Comparison of ENCODE assay signal across 25 cellular contexts in genomic region chr12:117526756-117527479, GRCh38.
"Had no signal": no experiment of that assay in that cellular context is flagged by ENCODE, and none has a peak within 500 bp of the region (broad histone marks: within the 10 kb centered on the region; RNA-seq: fewer than 3 reads in every experiment).

No MANE protein-coding gene starts in this region.

- H3K36me3 ChIP-seq: adrenal gland, neutrophil, tibial artery, WERI-Rb-1 had no signal

- H3K9me3 ChIP-seq: adrenal gland, neutrophil, tibial artery had no signal

- H3K27me3 ChIP-seq: tibial artery had no signal

- H3K4me1 ChIP-seq: adrenal gland, tibial artery had no signal

- H3K27ac Mint-ChIP-seq: activated naive CD4-positive, alpha-beta T cell treated with anti-CD3 and anti-CD28 coated beads, Interleukin-2, amount 50 U/mL, for 72 hours; activated T-cell treated with anti-CD3 and anti-CD28 coated beads, Interleukin-2, amount 50 U/mL, for 72 hours; dendritic cell treated with granulocyte-macrophage colony-stimulating factor and Interleukin-4, amounts not matched to agents 40 ng/mL and 50 ng/mL, for 4 days; effector memory CD8-positive, alpha-beta T cell; naive thymus-derived CD8-positive, alpha-beta T cell had no signal

- H3K4me3 ChIP-seq: adrenal gland, tibial artery had no signal

- H3K4me3 Mint-ChIP-seq: activated T-cell treated with anti-CD3 and anti-CD28 coated beads, Interleukin-2, amount 50 U/mL, for 72 hours; dendritic cell treated with granulocyte-macrophage colony-stimulating factor and Interleukin-4, amounts not matched to agents 40 ng/mL and 50 ng/mL, for 4 days; effector memory CD8-positive, alpha-beta T cell; naive thymus-derived CD8-positive, alpha-beta T cell had no signal

- DNase-seq: activated CD4-positive, alpha-beta T cell treated with anti-CD3 and anti-CD28 coated beads for 1 hour; activated CD8-positive, alpha-beta memory T cell treated with anti-CD3 and anti-CD28 coated beads for 24 hours; activated CD8-positive, alpha-beta memory T cell treated with anti-CD3 and anti-CD28 coated beads, Interleukin-2, amount 50 U/mL, for 48 hours; activated gamma-delta T cell treated with Interleukin-2 at 50 U/mL for 16 hours; activated T-cell treated with anti-CD3 and anti-CD28 coated beads, Interleukin-2, amount 50 U/mL, for 72 hours; adrenal gland; effector memory CD8-positive, alpha-beta T cell; foreskin fibroblast; hippocampal formation; islet precursor cell; mesendoderm; naive thymus-derived CD8-positive, alpha-beta T cell; retina; stimulated activated CD4-positive, alpha-beta T cell treated with anti-CD3 and anti-CD28 coated beads, Interleukin-12 subunit alpha, Interleukin-12 subunit beta, amount 100 ng/mL, for 4 hours; stimulated activated CD4-positive, alpha-beta T cell treated with anti-CD3 and anti-CD28 coated beads, Interleukin-1b, Interleukin-23, amount 100 ng/mL, for 48 hours; stimulated activated CD8-positive, alpha-beta memory T cell treated with anti-CD3 and anti-CD28 coated beads, Interleukin-4, amount 100 ng/mL, for 48 hours; stimulated activated naive CD4-positive, alpha-beta T cell; SW 1271; tibial artery; WERI-Rb-1 had no signal

- H3K9me3 Mint-ChIP-seq: dendritic cell treated with granulocyte-macrophage colony-stimulating factor and Interleukin-4, amounts not matched to agents 40 ng/mL and 50 ng/mL, for 4 days had no signal

- FAIRE-seq: astrocyte, bronchial epithelial cell had no signal

- ATAC-seq: activated naive CD4-positive, alpha-beta T cell treated with anti-CD3 and anti-CD28 coated beads, Interleukin-2, amount 50 U/mL, for 72 hours; activated T-cell treated with anti-CD3 and anti-CD28 coated beads, Interleukin-2, amount 50 U/mL, for 72 hours; effector memory CD8-positive, alpha-beta T cell; naive thymus-derived CD8-positive, alpha-beta T cell had no signal

- H3K4me1 Mint-ChIP-seq: naive thymus-derived CD8-positive, alpha-beta T cell had no signal

- H3K36me3 Mint-ChIP-seq: activated naive CD4-positive, alpha-beta T cell treated with anti-CD3 and anti-CD28 coated beads, Interleukin-2, amount 50 U/mL, for 72 hours; naive thymus-derived CD8-positive, alpha-beta T cell had no signal

- H3K27ac ChIP-seq: adrenal gland, neutrophil, tibial artery, WERI-Rb-1 had no signal
